In genomic region chr12:52822771-52823510, GRCh38 we compare ENCODE assay signal across 2 cellular contexts.
A peak's percentile ranks its signal among the peaks of the same experiment; 100 is the strongest.
TF ChIP-seq lines count a peak whose summit lies in the region.

No MANE protein-coding gene starts in this region.

TF ChIP-seq in A549, 52 proteins besides CTCF, POLR2A, EP300 and RAD21:
- TF ChIP-seq REST (IDR thresholded peaks at IDR 0.05) (no peak), ESRRA (IDR thresholded peaks at IDR 0.05; ENCODE audit: borderline replicate concordance, low read length) (no peak), HEYL (CRISPR knock-in tag; IDR thresholded peaks at IDR 0.05) (no peak), TFCP2L1 (CRISPR knock-in tag; IDR thresholded peaks at IDR 0.05) (no peak)

TF ChIP-seq in H1, 55 proteins besides CTCF, POLR2A, EP300 and RAD21:
- peak; percentile 54; the same call in 1 of the 2 replicates for TF ChIP-seq KDM1A (IDR thresholded peaks at IDR 0.05; ENCODE audit: borderline replicate concordance, low read length)
- no peak for TF ChIP-seq EZH2 (IDR thresholded peaks at IDR 0.05; ENCODE audit: low read depth, low read length, severe bottlenecking)
